In the genomic region with DNA sequence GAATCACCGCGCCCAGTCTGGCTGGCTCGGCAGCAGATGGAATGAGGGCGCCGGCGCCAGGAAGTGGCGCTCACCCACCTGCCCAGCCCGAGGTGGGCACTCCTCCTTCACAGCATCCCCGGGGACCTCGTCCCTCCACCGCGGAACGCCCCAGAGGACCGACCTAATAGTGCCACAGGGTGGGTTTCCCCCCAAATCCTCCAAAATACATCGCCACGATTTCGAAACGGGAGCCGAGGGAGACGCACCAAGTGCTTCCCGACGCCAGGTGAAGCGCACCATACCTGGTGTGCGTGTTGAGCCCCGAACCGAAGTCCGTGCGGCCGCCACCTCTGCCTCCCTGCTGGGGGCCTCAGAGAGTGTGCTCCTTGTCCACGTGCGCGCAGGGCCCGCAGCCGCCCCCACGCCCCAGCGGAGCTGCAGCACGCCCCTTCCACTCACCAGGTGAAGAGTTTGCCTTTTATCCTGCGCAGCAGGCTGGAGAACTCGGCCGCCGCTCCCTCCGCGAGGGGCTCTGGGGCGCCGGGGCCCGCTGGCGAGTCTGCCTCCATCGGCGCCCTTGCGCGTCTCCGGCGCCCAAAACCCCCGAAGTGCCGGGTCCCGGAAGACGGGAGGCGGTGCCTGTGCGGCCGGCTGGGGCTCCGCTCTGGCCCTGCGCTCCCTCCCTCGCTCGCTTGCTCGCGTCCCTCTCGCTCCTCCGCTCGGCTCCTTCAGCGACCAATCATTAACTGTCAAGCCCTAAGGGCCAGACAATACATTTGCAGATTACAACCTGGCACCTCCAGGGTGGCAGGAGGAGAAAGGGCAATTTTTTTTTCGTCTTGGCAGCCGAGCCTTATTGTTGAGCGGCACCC, we compare ENCODE assay signal across 1 cellular context.
TF ChIP-seq lines count a peak whose summit lies in the region.

A gene with protein sequence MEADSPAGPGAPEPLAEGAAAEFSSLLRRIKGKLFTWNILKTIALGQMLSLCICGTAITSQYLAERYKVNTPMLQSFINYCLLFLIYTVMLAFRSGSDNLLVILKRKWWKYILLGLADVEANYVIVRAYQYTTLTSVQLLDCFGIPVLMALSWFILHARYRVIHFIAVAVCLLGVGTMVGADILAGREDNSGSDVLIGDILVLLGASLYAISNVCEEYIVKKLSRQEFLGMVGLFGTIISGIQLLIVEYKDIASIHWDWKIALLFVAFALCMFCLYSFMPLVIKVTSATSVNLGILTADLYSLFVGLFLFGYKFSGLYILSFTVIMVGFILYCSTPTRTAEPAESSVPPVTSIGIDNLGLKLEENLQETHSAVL (minus strand): TSS at position 571 of the 854 bp plus-strand sequence. CDS start 20 bp downstream, at position 551.

TF ChIP-seq in K562, 482 proteins besides CTCF, POLR2A, EP300 and RAD21 (continued from another document and continues in another):
- TF ChIP-seq MGA (IDR thresholded peaks at IDR 0.05): peak; percentile 89
- TF ChIP-seq, protein P1, sequence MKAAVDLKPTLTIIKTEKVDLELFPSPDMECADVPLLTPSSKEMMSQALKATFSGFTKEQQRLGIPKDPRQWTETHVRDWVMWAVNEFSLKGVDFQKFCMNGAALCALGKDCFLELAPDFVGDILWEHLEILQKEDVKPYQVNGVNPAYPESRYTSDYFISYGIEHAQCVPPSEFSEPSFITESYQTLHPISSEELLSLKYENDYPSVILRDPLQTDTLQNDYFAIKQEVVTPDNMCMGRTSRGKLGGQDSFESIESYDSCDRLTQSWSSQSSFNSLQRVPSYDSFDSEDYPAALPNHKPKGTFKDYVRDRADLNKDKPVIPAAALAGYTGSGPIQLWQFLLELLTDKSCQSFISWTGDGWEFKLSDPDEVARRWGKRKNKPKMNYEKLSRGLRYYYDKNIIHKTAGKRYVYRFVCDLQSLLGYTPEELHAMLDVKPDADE (conservative IDR thresholded peaks at IDR 0.05; ENCODE audit: control insufficient read depth, low read depth, low read length): peak; percentile 62; the same call in 1 of the 2 replicates
- TF ChIP-seq LCOR (CRISPR knock-in tag; IDR thresholded peaks at IDR 0.05): peak; percentile 93
- peak; percentile 60 for TF ChIP-seq TBP (optimal IDR thresholded peaks at IDR 0.05; ENCODE audit: low read depth, low read length)
- peak; percentile 77 to 82 for TF ChIP-seq E2F6 (IDR thresholded peaks at IDR 0.05; ENCODE audit: borderline replicate concordance in 1 of 2, extremely low read depth in 1 of 2, insufficient read depth in 1 of 2, insufficient read length in 1 of 2, low read depth in 1 of 2, low read length in 1 of 2, poor library complexity in 1 of 2, severe bottlenecking in 1 of 2)
- TF ChIP-seq MEIS2 (IDR thresholded peaks at IDR 0.05; ENCODE audit: partially characterized antibody): peak; percentile 77
- peak; percentile 76 to 80 for TF ChIP-seq NRF1 (conservative IDR thresholded peaks at IDR 0.05 in 1 of 2, IDR thresholded peaks at IDR 0.05 in 1 of 2)
- 0 out of 2 replicates have a peak, but pooled peaks have one; percentile 26 for TF ChIP-seq ZNF12 (CRISPR knock-in tag; IDR thresholded peaks at IDR 0.05)
- 0 out of 2 replicates have a peak, but pooled peaks have one; percentile 40 for TF ChIP-seq GATAD2B (IDR thresholded peaks at IDR 0.05; ENCODE audit: borderline replicate concordance)
- TF ChIP-seq, protein P2, sequence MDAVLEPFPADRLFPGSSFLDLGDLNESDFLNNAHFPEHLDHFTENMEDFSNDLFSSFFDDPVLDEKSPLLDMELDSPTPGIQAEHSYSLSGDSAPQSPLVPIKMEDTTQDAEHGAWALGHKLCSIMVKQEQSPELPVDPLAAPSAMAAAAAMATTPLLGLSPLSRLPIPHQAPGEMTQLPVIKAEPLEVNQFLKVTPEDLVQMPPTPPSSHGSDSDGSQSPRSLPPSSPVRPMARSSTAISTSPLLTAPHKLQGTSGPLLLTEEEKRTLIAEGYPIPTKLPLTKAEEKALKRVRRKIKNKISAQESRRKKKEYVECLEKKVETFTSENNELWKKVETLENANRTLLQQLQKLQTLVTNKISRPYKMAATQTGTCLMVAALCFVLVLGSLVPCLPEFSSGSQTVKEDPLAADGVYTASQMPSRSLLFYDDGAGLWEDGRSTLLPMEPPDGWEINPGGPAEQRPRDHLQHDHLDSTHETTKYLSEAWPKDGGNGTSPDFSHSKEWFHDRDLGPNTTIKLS (IDR thresholded peaks at IDR 0.05; ENCODE audit: borderline replicate concordance, low read depth): peak; percentile 56; the same call in 1 of the 2 replicates
- TF ChIP-seq, protein P3, sequence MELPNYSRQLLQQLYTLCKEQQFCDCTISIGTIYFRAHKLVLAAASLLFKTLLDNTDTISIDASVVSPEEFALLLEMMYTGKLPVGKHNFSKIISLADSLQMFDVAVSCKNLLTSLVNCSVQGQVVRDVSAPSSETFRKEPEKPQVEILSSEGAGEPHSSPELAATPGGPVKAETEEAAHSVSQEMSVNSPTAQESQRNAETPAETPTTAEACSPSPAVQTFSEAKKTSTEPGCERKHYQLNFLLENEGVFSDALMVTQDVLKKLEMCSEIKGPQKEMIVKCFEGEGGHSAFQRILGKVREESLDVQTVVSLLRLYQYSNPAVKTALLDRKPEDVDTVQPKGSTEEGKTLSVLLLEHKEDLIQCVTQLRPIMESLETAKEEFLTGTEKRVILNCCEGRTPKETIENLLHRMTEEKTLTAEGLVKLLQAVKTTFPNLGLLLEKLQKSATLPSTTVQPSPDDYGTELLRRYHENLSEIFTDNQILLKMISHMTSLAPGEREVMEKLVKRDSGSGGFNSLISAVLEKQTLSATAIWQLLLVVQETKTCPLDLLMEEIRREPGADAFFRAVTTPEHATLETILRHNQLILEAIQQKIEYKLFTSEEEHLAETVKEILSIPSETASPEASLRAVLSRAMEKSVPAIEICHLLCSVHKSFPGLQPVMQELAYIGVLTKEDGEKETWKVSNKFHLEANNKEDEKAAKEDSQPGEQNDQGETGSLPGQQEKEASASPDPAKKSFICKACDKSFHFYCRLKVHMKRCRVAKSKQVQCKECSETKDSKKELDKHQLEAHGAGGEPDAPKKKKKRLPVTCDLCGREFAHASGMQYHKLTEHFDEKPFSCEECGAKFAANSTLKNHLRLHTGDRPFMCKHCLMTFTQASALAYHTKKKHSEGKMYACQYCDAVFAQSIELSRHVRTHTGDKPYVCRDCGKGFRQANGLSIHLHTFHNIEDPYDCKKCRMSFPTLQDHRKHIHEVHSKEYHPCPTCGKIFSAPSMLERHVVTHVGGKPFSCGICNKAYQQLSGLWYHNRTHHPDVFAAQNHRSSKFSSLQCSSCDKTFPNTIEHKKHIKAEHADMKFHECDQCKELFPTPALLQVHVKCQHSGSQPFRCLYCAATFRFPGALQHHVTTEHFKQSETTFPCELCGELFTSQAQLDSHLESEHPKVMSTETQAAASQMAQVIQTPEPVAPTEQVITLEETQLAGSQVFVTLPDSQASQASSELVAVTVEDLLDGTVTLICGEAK (IDR thresholded peaks at IDR 0.05): peak; percentile 61; the same call in 1 of the 2 replicates
- TF ChIP-seq, protein P3 (CRISPR knock-in tag; IDR thresholded peaks at IDR 0.05): no peak
- TF ChIP-seq RBBP5 (IDR thresholded peaks at IDR 0.05; ENCODE audit: borderline replicate concordance, insufficient read depth, low read length, poor library complexity, severe bottlenecking): peak; percentile 55
- TF ChIP-seq SAP30 (IDR thresholded peaks at IDR 0.05; ENCODE audit: borderline replicate concordance, insufficient read depth, low read depth, low read length, poor library complexity, severe bottlenecking): peak; percentile 71
- TF ChIP-seq SMARCA5 (IDR thresholded peaks at IDR 0.05): no peak
